Comparison of ENCODE assay signal across 9 cellular contexts in the genomic region with DNA sequence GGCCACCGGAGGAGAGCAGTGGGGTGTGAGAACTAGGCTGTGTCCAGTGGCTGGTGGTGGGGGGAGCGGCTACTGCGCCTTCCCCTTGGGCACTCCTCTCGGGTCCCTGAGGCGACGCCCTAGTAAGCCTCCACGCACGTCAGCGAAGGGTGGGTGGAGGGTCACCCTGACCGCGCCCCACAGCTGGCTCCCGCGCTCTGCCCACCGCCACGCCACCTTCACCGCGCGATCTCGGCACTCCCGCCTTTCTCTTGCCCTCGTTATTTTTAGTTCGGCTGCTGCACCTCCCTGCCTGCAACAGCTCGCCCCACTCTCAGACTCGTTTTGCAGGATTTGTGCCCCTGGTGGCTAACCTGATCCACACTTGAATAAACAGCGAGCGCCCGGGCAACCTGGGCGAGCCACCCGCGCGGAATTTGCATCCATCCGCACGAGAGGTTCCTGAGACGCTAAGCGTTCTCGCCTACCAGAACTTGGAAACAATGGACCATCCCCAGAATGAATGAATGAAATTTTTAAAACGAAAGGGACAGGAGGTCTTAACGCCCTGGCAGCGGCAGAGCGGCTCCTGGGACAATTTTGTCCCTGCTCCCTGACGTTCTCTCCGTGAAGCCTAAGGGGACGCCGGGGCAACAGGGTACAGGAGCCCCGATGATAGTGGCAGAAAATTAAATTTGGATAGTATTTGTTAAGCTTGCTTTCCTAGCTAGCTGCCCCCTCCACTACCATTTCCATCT. TPM values are rescaled to one million over a fixed set of nuclear protein-coding genes. Genes with fewer than 3 reads are reported as not detected.
A peak's percentile ranks its signal among the peaks of the same experiment; 100 is the strongest.
DNase-seq lines count a peak whose midpoint lies in the region; ATAC-seq, FAIRE-seq and TF ChIP-seq lines count a peak whose summit lies in the region.
"Had no signal": no experiment of that assay in that cellular context is flagged by ENCODE, and none has a peak within 500 bp of the region (broad histone marks: within the 10 kb centered on the region; RNA-seq: fewer than 3 reads in every experiment).

No MANE protein-coding gene starts in this region.

- no peak for ATAC-seq in GM21528 (IDR thresholded peaks at IDR 0.05; ENCODE audit: low FRiP score, unreplicated experiment)
- no peak for ATAC-seq in HG03095 (IDR thresholded peaks at IDR 0.05; ENCODE audit: unreplicated experiment)
- no peak for ATAC-seq in GM18873 (IDR thresholded peaks at IDR 0.05; ENCODE audit: low FRiP score, unreplicated experiment)

- H3K27me3 Mint-ChIP-seq in nephron progenitor cell (ENCODE audit: low read depth, poor library complexity) = peaks cover 39% of the 10 kb centered on the region

- peaks cover 9% of the 10 kb centered on the region for H3K9me3 Mint-ChIP-seq in nephron progenitor cell
- H3K9me3 Mint-ChIP-seq: central memory CD8-positive, alpha-beta T cell had no signal

- TF ChIP-seq CTCF in BE2C (IDR thresholded peaks at IDR 0.05; ENCODE audit: low read depth, low read length) = peak; percentile 26
- peak in 5 of 6 experiments; percentile 44 to 71 (median 51) for TF ChIP-seq CTCF in esophagus squamous epithelium (IDR thresholded peaks at IDR 0.05)
- TF ChIP-seq CTCF in nephron progenitor cell (IDR thresholded peaks at IDR 0.05) = peak; percentile 45

- no peak for TF ChIP-seq POLR2A in esophagus squamous epithelium (IDR thresholded peaks at IDR 0.05)

- H3K27ac Mint-ChIP-seq in nephron progenitor cell = no peak overlapping the region

- H3K27me3 ChIP-seq in BE2C = peaks cover 70% of the 10 kb centered on the region
- H3K27me3 ChIP-seq in esophagus squamous epithelium = peaks cover 0 to 68% (median 2%) of the 10 kb centered on the region in 4 donors

- H3K36me3 ChIP-seq in BE2C (no peaks in the 10 kb centered on the region), esophagus squamous epithelium (no peaks in the 10 kb centered on the region)

- H3K9me3 ChIP-seq in BE2C (no peaks in the 10 kb centered on the region), esophagus squamous epithelium (no peaks in the 10 kb centered on the region)

- H3K4me3 ChIP-seq in BE2C (ENCODE audit: low read depth, low read length) = no peak overlapping the region
- H3K4me3 ChIP-seq in esophagus squamous epithelium = peak overlapping the region; percentile 9 to 64 (median 36)

- no peak for FAIRE-seq in RCC 7860 (lab: Jason Lieb, UNC)

- peaks cover 26% of the 10 kb centered on the region for H3K4me1 Mint-ChIP-seq in nephron progenitor cell
- H3K4me1 Mint-ChIP-seq: central memory CD8-positive, alpha-beta T cell had no signal

- no peak overlapping the region for H3K27ac ChIP-seq in esophagus squamous epithelium

- peak overlapping the region; percentile 82 for H3K4me3 Mint-ChIP-seq in nephron progenitor cell
- H3K4me3 Mint-ChIP-seq: central memory CD8-positive, alpha-beta T cell had no signal

- WGBS in esophagus squamous epithelium, 2 donors = 9 to 26% methylated on average over 18 to 37 of the region's 45 CpGs

- intact Hi-C loops in esophagus squamous epithelium (cut with DNase I) = no loop called here

- DNase-seq in BE2C (no peak), NCI-H524 treated with DMSO at 0.1 percent for 48 hours (lab: John Stamatoyannopoulos, UW) (peak; percentile 43), esophagus squamous epithelium (lab: John Stamatoyannopoulos, UW) (no peak), nephron progenitor cell (peak; percentile 67), RCC 7860 (ENCODE audit: low spot score) (no peak)

- H3K4me1 ChIP-seq in BE2C (no peaks in the 10 kb centered on the region), esophagus squamous epithelium (peaks cover 0 to 15% (median 5%) of the 10 kb centered on the region in 3 donors)

- peaks cover 5% of the 10 kb centered on the region for H3K36me3 Mint-ChIP-seq in nephron progenitor cell (ENCODE audit: low read depth)

RNA-seq across cellular contexts. Expression of a gene that starts 7.0 kb away (rescaled TPM):
- 0.51 TPM for polyA plus RNA-seq in BE2C (2012; ENCODE audit: insufficient read depth, insufficient read length, low read depth)
- 10 to 100 TPM in 2 of 4 donors, 1 to 10 TPM in 2; 1.5 to 24.8 (median 6.9) TPM for total RNA-seq in esophagus squamous epithelium

Comparison
In these comparisons a context has a peak if more than half of its experiments do, and no peak if none do; other contexts are left out.
1. DNase-seq: peak in NCI-H524 treated with DMSO at 0.1 percent for 48 hours (single experiment) and nephron progenitor cell (single experiment); none in BE2C (single experiment), esophagus squamous epithelium (single experiment) and RCC 7860 (single experiment).
2. Peak in every context shown above with its lines, with median percentiles within 50 percentile points of each other: CTCF ChIP-seq.